Comparison of ENCODE assay signal across 8 cellular contexts in the genomic region with DNA sequence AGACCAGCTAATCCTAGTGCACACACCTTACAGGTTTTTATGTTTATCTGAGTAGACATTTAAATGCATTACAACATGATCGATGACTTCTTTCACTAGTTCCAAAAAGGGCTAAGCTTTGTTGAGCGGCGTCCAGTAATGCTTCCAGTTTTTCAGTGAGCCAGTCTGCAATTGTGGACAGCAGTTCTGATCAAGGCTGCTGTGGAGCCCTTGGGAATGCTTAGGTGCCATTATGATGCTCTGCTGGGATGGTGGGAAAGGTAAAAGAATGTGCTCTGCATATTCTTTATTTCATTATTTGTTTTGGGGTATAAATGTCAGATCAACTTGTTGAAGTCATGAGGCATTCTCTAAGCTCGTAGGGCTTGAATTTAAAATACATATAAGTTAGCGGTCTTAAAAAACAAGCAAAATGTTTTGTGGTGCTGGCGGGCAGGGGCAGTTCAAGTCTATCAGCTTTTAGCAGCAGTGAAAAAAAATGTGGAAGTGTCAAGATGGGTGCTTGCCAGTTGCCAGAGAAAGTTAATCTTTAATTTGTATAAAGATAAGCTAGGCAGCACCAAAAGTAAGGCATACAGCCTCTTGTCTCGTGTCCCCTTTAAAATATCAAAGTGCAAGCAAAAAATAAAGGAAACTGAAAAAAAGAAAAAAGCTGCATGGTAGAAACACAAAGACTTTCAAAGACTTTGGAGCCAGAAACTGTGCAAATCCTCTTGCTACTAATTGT. TPM values are rescaled to one million over a fixed set of nuclear protein-coding genes. Genes with fewer than 3 reads are reported as not detected.
DNase-seq lines count a peak whose midpoint lies in the region; ATAC-seq and TF ChIP-seq lines count a peak whose summit lies in the region.

No MANE protein-coding gene starts in this region.

- TF ChIP-seq EP300 in tibial nerve (IDR thresholded peaks at IDR 0.05) = no peak

- no peaks in the 10 kb centered on the region for H3K27me3 ChIP-seq in layer of hippocampus (ENCODE audit: control insufficient read depth, insufficient read depth, low read length)
- H3K27me3 ChIP-seq in tibial nerve = no peaks in the 10 kb centered on the region

- H3K4me1 Mint-ChIP-seq in activated naive CD4-positive, alpha-beta T cell treated with anti-CD3 and anti-CD28 coated beads, Interleukin-2, amount 50 U/mL, for 24 hours = peaks cover 46% of the 10 kb centered on the region

- WGBS in tibial nerve, 2 donors = 44 to 47% methylated on average over 7 of the region's 7 CpGs

- peaks cover 5% of the 10 kb centered on the region for H3K36me3 Mint-ChIP-seq in activated naive CD4-positive, alpha-beta T cell treated with anti-CD3 and anti-CD28 coated beads, Interleukin-2, amount 50 U/mL, for 24 hours
- H3K36me3 Mint-ChIP-seq in activated naive CD4-positive, alpha-beta T cell treated with anti-CD3 and anti-CD28 coated beads, Interleukin-2, amount 50 U/mL, for 72 hours = peaks cover 29 to 38% of the 10 kb centered on the region in 2 donors

- TF ChIP-seq CTCF in tibial nerve (IDR thresholded peaks at IDR 0.05) = no peak

- H3K9me3 Mint-ChIP-seq in activated naive CD4-positive, alpha-beta T cell treated with anti-CD3 and anti-CD28 coated beads, Interleukin-2, amount 50 U/mL, for 24 hours = no peaks in the 10 kb centered on the region
- H3K9me3 Mint-ChIP-seq in activated naive CD4-positive, alpha-beta T cell treated with anti-CD3 and anti-CD28 coated beads, Interleukin-2, amount 50 U/mL, for 72 hours = no peaks in the 10 kb centered on the region

- H3K27ac Mint-ChIP-seq in activated naive CD4-positive, alpha-beta T cell treated with anti-CD3 and anti-CD28 coated beads, Interleukin-2, amount 50 U/mL, for 24 hours = peak overlapping the region; percentile 93
- peak overlapping the region; percentile 95 to 96 for H3K27ac Mint-ChIP-seq in activated naive CD4-positive, alpha-beta T cell treated with anti-CD3 and anti-CD28 coated beads, Interleukin-2, amount 50 U/mL, for 72 hours

- H3K27ac ChIP-seq in layer of hippocampus (ENCODE audit: low read depth, low read length) (peak overlapping the region; percentile 48), tibial nerve (peak overlapping the region; percentile 60 to 95 (median 92))

- peaks cover 0 to 4% (median 0%) of the 10 kb centered on the region in 3 donors for H3K36me3 ChIP-seq in tibial nerve

- H3K4me3 ChIP-seq in tibial nerve = peak overlapping the region in 3 of 4 donors; percentile 11 to 71 (median 15)

- H3K4me3 Mint-ChIP-seq in activated naive CD4-positive, alpha-beta T cell treated with anti-CD3 and anti-CD28 coated beads, Interleukin-2, amount 50 U/mL, for 24 hours = peak overlapping the region; percentile 96

- no peak for ATAC-seq in activated naive CD4-positive, alpha-beta T cell treated with anti-CD3 and anti-CD28 coated beads, Interleukin-2, amount 50 U/mL, for 72 hours
- ATAC-seq in GM21529 (IDR thresholded peaks at IDR 0.05; ENCODE audit: unreplicated experiment) = no peak
- ATAC-seq in GM21619 (IDR thresholded peaks at IDR 0.05; ENCODE audit: unreplicated experiment) = no peak

- H3K4me1 ChIP-seq in tibial nerve = peaks cover 0 to 37% (median 0%) of the 10 kb centered on the region in 4 donors

- H3K9me3 ChIP-seq in tibial nerve = no peaks in the 10 kb centered on the region

- TF ChIP-seq POLR2A in tibial nerve (IDR thresholded peaks at IDR 0.05) = no peak

- no peaks in the 10 kb centered on the region for H3K27me3 Mint-ChIP-seq in activated naive CD4-positive, alpha-beta T cell treated with anti-CD3 and anti-CD28 coated beads, Interleukin-2, amount 50 U/mL, for 24 hours

- no peak for DNase-seq in activated naive CD4-positive, alpha-beta T cell treated with anti-CD3 and anti-CD28 coated beads, Interleukin-2, amount 50 U/mL, for 16 hours
- no peak for DNase-seq in activated naive CD4-positive, alpha-beta T cell treated with anti-CD3 and anti-CD28 coated beads, Interleukin-2, amount 50 U/mL, for 72 hours (ENCODE audit: low spot score in 2 of 2)
- no peak for DNase-seq in tibial nerve (ENCODE audit: low spot score in 2 of 2)
- no peak for DNase-seq in dedifferentiated amniotic fluid mesenchymal stem cell (ENCODE audit: extremely low spot score)

RNA-seq across cellular contexts. Expression of a gene that starts 5.8 kb away (rescaled TPM):
- 100 to 1,000 TPM in 1 of 2 donors, 10 to 100 TPM in 1; 62.2 to 105 TPM for total RNA-seq in activated naive CD4-positive, alpha-beta T cell treated with anti-CD3 and anti-CD28 coated beads, Interleukin-2, amount 50 U/mL, for 72 hours
- total RNA-seq in tibial nerve = 100 to 1,000 TPM in 2 of 4 donors, 10 to 100 TPM in 2; 67.5 to 153 (median 97.1) TPM
